ENCODE assay signal across 1 cellular context in genomic region chr2:176093145-176093888, GRCh38.
TF ChIP-seq lines count a peak whose summit lies in the region.

No MANE protein-coding gene starts in this region.

TF ChIP-seq in endothelial cell of umbilical vein, 7 proteins besides CTCF, POLR2A, EP300 and RAD21 (continued from another document):
- TF ChIP-seq MAX (IDR thresholded peaks at IDR 0.05; ENCODE audit: insufficient read depth, insufficient read length) (no peak), EZH2 (IDR thresholded peaks at IDR 0.05; ENCODE audit: borderline replicate concordance, low read depth, low read length, severe bottlenecking) (peak; percentile 99)
